1 cellular context compared by ENCODE assay signal in the genomic region with DNA sequence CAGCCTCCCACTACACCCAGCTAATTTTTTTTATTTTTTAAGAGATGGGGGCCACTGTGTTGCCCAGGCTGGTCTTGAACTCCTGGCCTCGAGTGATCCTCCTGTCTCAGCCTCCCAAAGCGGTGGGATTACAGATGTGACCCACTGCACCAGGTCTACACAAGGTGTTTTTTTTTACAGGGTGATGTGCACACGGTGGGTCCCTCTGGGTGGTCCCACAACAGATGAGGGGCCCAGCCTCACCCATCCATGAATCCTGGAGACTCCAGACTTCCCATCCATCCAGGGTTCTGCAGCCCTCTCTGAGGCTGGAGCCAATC.
TF ChIP-seq lines count a peak whose summit lies in the region.

No MANE protein-coding gene starts in this region.

TF ChIP-seq in GM12878, 131 proteins besides CTCF, POLR2A, EP300 and RAD21:
- TF ChIP-seq, protein P1, sequence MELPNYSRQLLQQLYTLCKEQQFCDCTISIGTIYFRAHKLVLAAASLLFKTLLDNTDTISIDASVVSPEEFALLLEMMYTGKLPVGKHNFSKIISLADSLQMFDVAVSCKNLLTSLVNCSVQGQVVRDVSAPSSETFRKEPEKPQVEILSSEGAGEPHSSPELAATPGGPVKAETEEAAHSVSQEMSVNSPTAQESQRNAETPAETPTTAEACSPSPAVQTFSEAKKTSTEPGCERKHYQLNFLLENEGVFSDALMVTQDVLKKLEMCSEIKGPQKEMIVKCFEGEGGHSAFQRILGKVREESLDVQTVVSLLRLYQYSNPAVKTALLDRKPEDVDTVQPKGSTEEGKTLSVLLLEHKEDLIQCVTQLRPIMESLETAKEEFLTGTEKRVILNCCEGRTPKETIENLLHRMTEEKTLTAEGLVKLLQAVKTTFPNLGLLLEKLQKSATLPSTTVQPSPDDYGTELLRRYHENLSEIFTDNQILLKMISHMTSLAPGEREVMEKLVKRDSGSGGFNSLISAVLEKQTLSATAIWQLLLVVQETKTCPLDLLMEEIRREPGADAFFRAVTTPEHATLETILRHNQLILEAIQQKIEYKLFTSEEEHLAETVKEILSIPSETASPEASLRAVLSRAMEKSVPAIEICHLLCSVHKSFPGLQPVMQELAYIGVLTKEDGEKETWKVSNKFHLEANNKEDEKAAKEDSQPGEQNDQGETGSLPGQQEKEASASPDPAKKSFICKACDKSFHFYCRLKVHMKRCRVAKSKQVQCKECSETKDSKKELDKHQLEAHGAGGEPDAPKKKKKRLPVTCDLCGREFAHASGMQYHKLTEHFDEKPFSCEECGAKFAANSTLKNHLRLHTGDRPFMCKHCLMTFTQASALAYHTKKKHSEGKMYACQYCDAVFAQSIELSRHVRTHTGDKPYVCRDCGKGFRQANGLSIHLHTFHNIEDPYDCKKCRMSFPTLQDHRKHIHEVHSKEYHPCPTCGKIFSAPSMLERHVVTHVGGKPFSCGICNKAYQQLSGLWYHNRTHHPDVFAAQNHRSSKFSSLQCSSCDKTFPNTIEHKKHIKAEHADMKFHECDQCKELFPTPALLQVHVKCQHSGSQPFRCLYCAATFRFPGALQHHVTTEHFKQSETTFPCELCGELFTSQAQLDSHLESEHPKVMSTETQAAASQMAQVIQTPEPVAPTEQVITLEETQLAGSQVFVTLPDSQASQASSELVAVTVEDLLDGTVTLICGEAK (IDR thresholded peaks at IDR 0.05; ENCODE audit: borderline replicate concordance) = no peak
- TF ChIP-seq RUNX3 (IDR thresholded peaks at IDR 0.05; ENCODE audit: low read length) (no peak), KDM1A (IDR thresholded peaks at IDR 0.05; ENCODE audit: borderline replicate concordance) (no peak), BACH1 (IDR thresholded peaks at IDR 0.05; ENCODE audit: borderline replicate concordance) (no peak), HDGF (IDR thresholded peaks at IDR 0.05) (no peak), IKZF2 (IDR thresholded peaks at IDR 0.05) (peak in 1 of 2 experiments; percentile 50; a peak in 1 of 4 replicates), SMARCA5 (IDR thresholded peaks at IDR 0.05) (peak; percentile 24; the same call in 1 of the 2 replicates), PKNOX1 (IDR thresholded peaks at IDR 0.05) (no peak), PAX8 (IDR thresholded peaks at IDR 0.05) (no peak), RFX5 (IDR thresholded peaks at IDR 0.05; ENCODE audit: low read depth, low read length) (no peak), NFYA (IDR thresholded peaks at IDR 0.05; ENCODE audit: borderline replicate concordance, low read depth, low read length) (no peak), EGR1 (IDR thresholded peaks at IDR 0.05; ENCODE audit: borderline replicate concordance in 1 of 2, low read depth in 2 of 2, low read length in 2 of 2) (no peak)
